Comparison of ENCODE assay signal across 1 cellular context in genomic region chr17:57862410-57862989, GRCh38.
A peak's percentile ranks its signal among the peaks of the same experiment; 100 is the strongest.
TF ChIP-seq lines count a peak whose summit lies in the region.

No MANE protein-coding gene starts in this region.

TF ChIP-seq in HepG2, 621 proteins besides CTCF, POLR2A, EP300 and RAD21 (continued from another document and continues in another):
- TF ChIP-seq ZNF503 (CRISPR knock-in tag; IDR thresholded peaks at IDR 0.05) (no peak), ZNF546 (CRISPR knock-in tag; conservative IDR thresholded peaks at IDR 0.05) (no peak), CHD4 (IDR thresholded peaks at IDR 0.05; ENCODE audit: borderline replicate concordance, low read length) (peak; percentile 78), SOX13 (IDR thresholded peaks at IDR 0.05) (no peak), SOX13 (CRISPR knock-in tag; conservative IDR thresholded peaks at IDR 0.05 in 1 of 2, IDR thresholded peaks at IDR 0.05 in 1 of 2) (peak in 1 of 2 experiments; percentile 3; a peak in 1 of 4 replicates), ATF3 (CRISPR knock-in tag; IDR thresholded peaks at IDR 0.05) (no peak), ZNF740 (CRISPR knock-in tag; IDR thresholded peaks at IDR 0.05) (no peak), SP5 (CRISPR knock-in tag; IDR thresholded peaks at IDR 0.05; ENCODE audit: borderline replicate concordance, low read depth) (no peak), ZNF562 (CRISPR knock-in tag; IDR thresholded peaks at IDR 0.05; ENCODE audit: borderline replicate concordance) (no peak), ZMAT5 (CRISPR knock-in tag; IDR thresholded peaks at IDR 0.05; ENCODE audit: borderline replicate concordance, low read depth) (no peak), REL (CRISPR knock-in tag; conservative IDR thresholded peaks at IDR 0.05) (peak; percentile 24), ZNF230 (CRISPR knock-in tag; IDR thresholded peaks at IDR 0.05) (no peak), ZNF724P (CRISPR knock-in tag; IDR thresholded peaks at IDR 0.05; ENCODE audit: borderline replicate concordance) (no peak), ELF3 (CRISPR knock-in tag; IDR thresholded peaks at IDR 0.05) (no peak), TFE3 (CRISPR knock-in tag; IDR thresholded peaks at IDR 0.05) (no peak), DNMT3B (CRISPR knock-in tag; conservative IDR thresholded peaks at IDR 0.05) (no peak), ZNF496 (CRISPR knock-in tag; IDR thresholded peaks at IDR 0.05; ENCODE audit: insufficient replicate concordance) (no peak), ZNF556 (CRISPR knock-in tag; IDR thresholded peaks at IDR 0.05; ENCODE audit: borderline replicate concordance) (no peak), HDAC6 (IDR thresholded peaks at IDR 0.05; ENCODE audit: low read depth, low read length) (no peak), ZNF274 (CRISPR knock-in tag; IDR thresholded peaks at IDR 0.05) (peak; percentile 2; the same call in 1 of the 2 replicates), PRDM4 (CRISPR knock-in tag; IDR thresholded peaks at IDR 0.05; ENCODE audit: borderline replicate concordance) (no peak), NONO (IDR thresholded peaks at IDR 0.05) (no peak), NONO (CRISPR knock-in tag; conservative IDR thresholded peaks at IDR 0.05) (peak; percentile 18; the same call in 1 of the 2 replicates), CENPBD1 (CRISPR knock-in tag; IDR thresholded peaks at IDR 0.05; ENCODE audit: borderline replicate concordance, low read depth) (no peak), POLR2G (IDR thresholded peaks at IDR 0.05; ENCODE audit: low read depth, low read length) (peak; percentile 27; the same call in 1 of the 2 replicates), ZNF225 (CRISPR knock-in tag; IDR thresholded peaks at IDR 0.05) (no peak), ZNF263 (CRISPR knock-in tag; IDR thresholded peaks at IDR 0.05) (no peak; the same call in 1 of the 2 replicates), ZFP41 (CRISPR knock-in tag; IDR thresholded peaks at IDR 0.05; ENCODE audit: borderline replicate concordance) (no peak), TCF7 (IDR thresholded peaks at IDR 0.05; ENCODE audit: low read depth) (no peak), AGO2 (optimal IDR thresholded peaks at IDR 0.05; ENCODE audit: low read depth, low read length) (peak; percentile 81), KLF11 (CRISPR knock-in tag; IDR thresholded peaks at IDR 0.05) (no peak), CERS6 (CRISPR knock-in tag; IDR thresholded peaks at IDR 0.05) (no peak), ZNF468 (CRISPR knock-in tag; IDR thresholded peaks at IDR 0.05) (peak; percentile 25; the same call in 1 of the 2 replicates), DR1 (CRISPR knock-in tag; IDR thresholded peaks at IDR 0.05) (no peak; the same call in 1 of the 2 replicates), NFYB (CRISPR knock-in tag; IDR thresholded peaks at IDR 0.05) (no peak), POLR2AphosphoS2 (IDR thresholded peaks at IDR 0.05; ENCODE audit: low read depth, low read length) (0 out of 2 replicates have a peak, but pooled peaks have one; percentile 5), ZNF879 (CRISPR knock-in tag; IDR thresholded peaks at IDR 0.05) (no peak), ZMYM3 (CRISPR knock-in tag; IDR thresholded peaks at IDR 0.05) (no peak), ZBTB38 (CRISPR knock-in tag; IDR thresholded peaks at IDR 0.05) (0 out of 2 replicates have a peak, but pooled peaks have one; percentile 2), ZNF296 (CRISPR knock-in tag; conservative IDR thresholded peaks at IDR 0.05) (no peak; the same call in none of the 2 replicates), ZNF335 (CRISPR knock-in tag; IDR thresholded peaks at IDR 0.05) (no peak), CEBPZ (IDR thresholded peaks at IDR 0.05; ENCODE audit: low read length) (no peak), SETDB1 (CRISPR knock-in tag; IDR thresholded peaks at IDR 0.05; ENCODE audit: borderline replicate concordance) (no peak), LRRFIP1 (CRISPR knock-in tag; conservative IDR thresholded peaks at IDR 0.05) (no peak), ZNF329 (CRISPR knock-in tag; IDR thresholded peaks at IDR 0.05; ENCODE audit: low read depth) (no peak), RNF219 (CRISPR knock-in tag; IDR thresholded peaks at IDR 0.05) (no peak), ATF6 (CRISPR knock-in tag; conservative IDR thresholded peaks at IDR 0.05) (0 out of 2 replicates have a peak, but pooled peaks have one; percentile 3)
